ENCODE assay signal across 12 cellular contexts in the genomic region with DNA sequence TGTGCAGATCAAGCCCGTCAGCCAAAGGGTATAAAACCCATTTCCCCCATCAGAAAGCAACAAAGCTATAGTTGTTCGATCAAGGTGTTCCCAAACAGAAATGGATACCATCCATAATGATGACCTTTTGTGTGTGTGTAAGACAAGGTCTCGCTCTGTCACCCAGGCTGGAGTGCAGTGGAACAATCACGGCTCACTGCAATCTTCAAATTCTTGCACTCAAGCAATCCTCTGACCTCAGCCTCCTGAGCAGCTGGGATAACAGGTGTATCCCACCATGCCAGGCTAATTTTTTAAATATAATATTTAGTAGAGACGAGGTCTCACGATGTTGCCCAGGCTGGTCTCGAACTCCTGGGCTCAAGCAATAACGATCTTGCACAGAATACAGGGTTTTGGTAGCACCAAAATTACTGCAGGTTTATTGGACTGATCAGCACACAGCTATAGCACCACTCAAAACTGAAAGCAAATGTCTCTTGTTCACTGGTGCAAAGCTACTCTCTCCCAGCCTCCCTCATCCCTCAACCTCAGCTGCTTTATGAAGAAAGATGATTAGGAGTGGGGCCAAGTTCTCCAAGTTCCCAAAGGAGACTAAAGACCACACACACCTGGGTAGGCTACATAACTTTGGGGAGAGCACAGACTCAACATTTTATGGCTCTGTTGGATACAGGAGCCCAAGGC.
DNase-seq lines count a peak whose midpoint lies in the region; ATAC-seq, FAIRE-seq and TF ChIP-seq lines count a peak whose summit lies in the region.
"Had no signal": no experiment of that assay in that cellular context is flagged by ENCODE, and none has a peak within 500 bp of the region (broad histone marks: within the 10 kb centered on the region; RNA-seq: fewer than 3 reads in every experiment).

No MANE protein-coding gene starts in this region.

- H3K4me1 ChIP-seq in vagina, result peaks cover 62% of the 10 kb centered on the region

- H3K36me3 Mint-ChIP-seq in activated naive CD8-positive, alpha-beta T cell treated with anti-CD3 and anti-CD28 coated beads for 36 hours, result peaks cover 11% of the 10 kb centered on the region
- no peaks in the 10 kb centered on the region for H3K36me3 Mint-ChIP-seq in natural killer cell

- ATAC-seq in GM19035 (IDR thresholded peaks at IDR 0.05; ENCODE audit: unreplicated experiment) (peak; percentile 37), HG02759 (IDR thresholded peaks at IDR 0.05; ENCODE audit: unreplicated experiment) (peak; percentile 38), natural killer cell (peak in 2 of 3 donors; percentile 43 to 65)
- ATAC-seq: activated CD8-positive, alpha-beta T cell treated with anti-CD3 and anti-CD28 coated beads, Interleukin-2, amount 10 ng/mL, durations not matched to agents 7 days and 5 days; Right ventricle myocardium inferior had no signal

- peaks cover 61% of the 10 kb centered on the region for H3K4me1 Mint-ChIP-seq in activated naive CD8-positive, alpha-beta T cell treated with anti-CD3 and anti-CD28 coated beads for 36 hours
- peaks cover 90 to 95% of the 10 kb centered on the region in 2 donors for H3K4me1 Mint-ChIP-seq in natural killer cell

- no peak overlapping the region for H3K27ac ChIP-seq in vagina

- TF ChIP-seq POLR2A in vagina (IDR thresholded peaks at IDR 0.05) (no peak), H54 (IDR thresholded peaks at IDR 0.05; ENCODE audit: low read depth, low read length) (no peak)

- no peaks in the 10 kb centered on the region for H3K27me3 Mint-ChIP-seq in activated naive CD8-positive, alpha-beta T cell treated with anti-CD3 and anti-CD28 coated beads for 36 hours
- H3K27me3 Mint-ChIP-seq in natural killer cell (ENCODE audit: low read depth in 2 of 2), result no peaks in the 10 kb centered on the region

- H3K9me3 ChIP-seq in vagina, result no peaks in the 10 kb centered on the region

- DNase-seq in activated naive CD8-positive, alpha-beta T cell treated with anti-CD3 and anti-CD28 coated beads for 36 hours, result no peak
- DNase-seq in natural killer cell, result no peak
- DNase-seq in vagina (ENCODE audit: extremely low spot score in 2 of 2), result no peak
- DNase-seq in NCI-H526 treated with DMSO at 0.1 percent for 48 hours (lab: John Stamatoyannopoulos, UW), result no peak
- DNase-seq in GM03348 (ENCODE audit: low spot score), result no peak
- no peak for DNase-seq in H54 (ENCODE audit: insufficient read length, low spot score)
- DNase-seq: activated CD8-positive, alpha-beta T cell treated with anti-CD3 and anti-CD28 coated beads, Interleukin-2, amount 10 ng/mL, durations not matched to agents 7 days and 5 days; left colon; NCI-H1694 had no signal

- TF ChIP-seq CTCF in natural killer cell (IDR thresholded peaks at IDR 0.05) (no peak), vagina (IDR thresholded peaks at IDR 0.05) (no peak)

- intact Hi-C loops in natural killer cell (cut with micrococcal nuclease) (no loop called here), vagina (cut with DNase I) (no loop called here)

- H3K9me3 Mint-ChIP-seq in activated naive CD8-positive, alpha-beta T cell treated with anti-CD3 and anti-CD28 coated beads for 36 hours, result no peaks in the 10 kb centered on the region
- H3K9me3 Mint-ChIP-seq in natural killer cell, result no peaks in the 10 kb centered on the region

- H3K27ac Mint-ChIP-seq in activated naive CD8-positive, alpha-beta T cell treated with anti-CD3 and anti-CD28 coated beads for 36 hours, result peak overlapping the region; percentile 13
- H3K27ac Mint-ChIP-seq in natural killer cell, result peak overlapping the region; percentile 82 to 86
- H3K27ac Mint-ChIP-seq: activated CD8-positive, alpha-beta T cell treated with anti-CD3 and anti-CD28 coated beads, Interleukin-2, amount 10 ng/mL, durations not matched to agents 7 days and 5 days had no signal

- H3K4me3 ChIP-seq in vagina, result no peak overlapping the region

- H3K4me3 Mint-ChIP-seq in activated naive CD8-positive, alpha-beta T cell treated with anti-CD3 and anti-CD28 coated beads for 36 hours, result no peak overlapping the region
- H3K4me3 Mint-ChIP-seq in natural killer cell, result peak overlapping the region; percentile 37
- H3K4me3 Mint-ChIP-seq: activated CD8-positive, alpha-beta T cell treated with anti-CD3 and anti-CD28 coated beads, Interleukin-2, amount 10 ng/mL, durations not matched to agents 7 days and 5 days had no signal

- FAIRE-seq in H54 (lab: Jason Lieb, UNC), result no peak

- no peaks in the 10 kb centered on the region for H3K36me3 ChIP-seq in vagina

- no peaks in the 10 kb centered on the region for H3K27me3 ChIP-seq in vagina
